Comparison of ENCODE assay signal across 1 cellular context in the genomic region with DNA sequence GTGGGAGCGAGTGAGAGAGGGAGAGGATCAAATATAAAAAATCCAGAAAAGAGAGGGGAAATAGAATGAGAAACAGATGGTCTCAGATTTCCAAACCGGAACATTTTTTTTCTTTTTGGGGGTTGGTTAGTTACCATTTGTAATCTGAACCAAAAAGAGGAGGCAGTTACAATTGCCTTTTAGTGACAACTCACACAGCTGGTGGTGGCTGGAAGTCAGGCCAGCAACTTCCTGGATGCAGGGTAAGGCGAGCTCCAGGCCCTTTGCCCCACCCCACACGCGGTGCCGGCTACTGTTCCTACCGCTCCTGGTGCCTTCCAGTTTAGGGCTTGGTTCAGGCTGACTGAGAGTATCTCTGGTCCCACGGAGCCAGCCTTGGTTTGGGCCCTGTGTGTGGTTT.
TF ChIP-seq lines count a peak whose summit lies in the region.

No MANE protein-coding gene starts in this region.

TF ChIP-seq in SK-N-SH treated with all-trans-retinoic acid at 6 μM for 48 hours, 23 proteins besides CTCF, POLR2A, EP300 and RAD21 (continued from another document):
- TF ChIP-seq, protein P1, sequence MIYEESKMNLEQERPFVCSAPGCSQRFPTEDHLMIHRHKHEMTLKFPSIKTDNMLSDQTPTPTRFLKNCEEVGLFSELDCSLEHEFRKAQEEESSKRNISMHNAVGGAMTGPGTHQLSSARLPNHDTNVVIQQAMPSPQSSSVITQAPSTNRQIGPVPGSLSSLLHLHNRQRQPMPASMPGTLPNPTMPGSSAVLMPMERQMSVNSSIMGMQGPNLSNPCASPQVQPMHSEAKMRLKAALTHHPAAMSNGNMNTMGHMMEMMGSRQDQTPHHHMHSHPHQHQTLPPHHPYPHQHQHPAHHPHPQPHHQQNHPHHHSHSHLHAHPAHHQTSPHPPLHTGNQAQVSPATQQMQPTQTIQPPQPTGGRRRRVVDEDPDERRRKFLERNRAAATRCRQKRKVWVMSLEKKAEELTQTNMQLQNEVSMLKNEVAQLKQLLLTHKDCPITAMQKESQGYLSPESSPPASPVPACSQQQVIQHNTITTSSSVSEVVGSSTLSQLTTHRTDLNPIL (CRISPR knock-in tag; IDR thresholded peaks at IDR 0.05; ENCODE audit: low read depth) = no peak
- TF ChIP-seq CSDC2 (CRISPR knock-in tag; IDR thresholded peaks at IDR 0.05) = no peak
